In the genomic region with DNA sequence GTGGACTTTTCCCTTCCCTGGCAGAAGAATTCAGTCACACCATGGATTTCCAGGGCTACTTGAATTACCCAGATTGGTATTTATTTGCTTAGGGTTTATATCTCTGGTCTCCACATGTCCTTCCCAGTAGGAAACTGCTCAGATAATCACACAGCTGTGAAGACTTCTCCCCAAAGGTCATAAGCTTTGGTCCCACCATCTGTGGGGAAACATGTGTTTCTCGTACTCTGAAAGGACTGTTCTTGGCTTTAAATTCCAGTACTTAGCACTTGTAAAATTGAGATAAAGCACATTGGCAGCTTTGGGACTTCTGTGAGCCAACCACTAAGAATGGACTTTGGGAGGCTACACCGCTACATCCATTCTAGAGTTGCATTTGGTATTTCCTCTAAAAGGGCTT, we compare ENCODE assay signal across 27 cellular contexts.
DNase-seq lines count a peak whose midpoint lies in the region; ATAC-seq, FAIRE-seq and TF ChIP-seq lines count a peak whose summit lies in the region.
"Had no signal": no experiment of that assay in that cellular context is flagged by ENCODE, and none has a peak within 500 bp of the region (broad histone marks: within the 10 kb centered on the region; RNA-seq: fewer than 3 reads in every experiment).

No MANE protein-coding gene starts in this region.

- TF ChIP-seq EP300 in K562 (IDR thresholded peaks at IDR 0.05; ENCODE audit: low read length) = no peak

- no peak for DNase-seq in Right ventricle myocardium superior
- DNase-seq in left ventricle myocardium inferior = no peak
- DNase-seq in K562 (ENCODE audit: extremely low read depth in 1 of 4, low spot score in 3 of 4) = no peak
- DNase-seq in left cardiac atrium = no peak
- no peak for DNase-seq in osteocyte (ENCODE audit: extremely low spot score, unreplicated experiment)
- DNase-seq in middle frontal gyrus (ENCODE audit: extremely low spot score, low spot score) = no peak
- no peak for DNase-seq in NCI-H1092 (lab: John Stamatoyannopoulos, UW)
- DNase-seq in stimulated activated CD4-positive, alpha-beta T cell treated with anti-CD3 and anti-CD28 coated beads, Interleukin-12 subunit alpha, Interleukin-12 subunit beta, amount 100 ng/mL, for 4 hours = no peak
- DNase-seq: 8988T; Calu3; DMS79 treated with DMSO at 0.1 percent for 48 hours; GF-D8; HCEC 1CT; NCI-H1048; NCI-H1417 treated with DMSO at 0.1 percent for 48 hours; NCI-H1694 treated with DMSO at 0.1 percent for 48 hours; NCI-H2081; NCI-H2227 treated with DMSO at 0.1 percent for 48 hours; NCI-H748 treated with DMSO at 0.1 percent for 48 hours; NK-92 treated with Interleukin-12 subunit alpha and Interleukin-12 subunit beta, amount 100 ng/mL, for 24 hours; PC-3; RPMI8226; SHP77 treated with DMSO at 0.1 percent for 48 hours; SK-N-SH had no signal

- H3K79me2 ChIP-seq in K562 (ENCODE audit: control insufficient read depth, insufficient read depth, low read length) = no peaks in the 10 kb centered on the region

- ATAC-seq in Right ventricle myocardium superior (ENCODE audit: poor library complexity) = peak; percentile 90
- no peak for ATAC-seq in K562
- ATAC-seq in left cardiac atrium = peak; percentile 80 to 83
- ATAC-seq: PC-3 had no signal

- H3K4me1 Mint-ChIP-seq in osteocyte (ENCODE audit: unreplicated experiment) = peaks cover 27% of the 10 kb centered on the region
- H3K4me1 Mint-ChIP-seq: IgD-negative memory B cell had no signal

- peaks cover 17% of the 10 kb centered on the region for H3K4me1 ChIP-seq in left ventricle myocardium inferior
- no peaks in the 10 kb centered on the region for H3K4me1 ChIP-seq in K562 (replicated peaks in 1 of 2; ENCODE audit: control insufficient read depth in 2 of 2, insufficient read depth in 2 of 2, low read length in 2 of 2)

- peaks cover 5% of the 10 kb centered on the region for H3K9me3 ChIP-seq in left ventricle myocardium inferior (replicated peaks)
- H3K9me3 ChIP-seq in K562 (replicated peaks; ENCODE audit: control insufficient read depth, insufficient read depth, low read depth, low read length) = no peaks in the 10 kb centered on the region
- H3K9me3 ChIP-seq: SK-N-SH had no signal

- H3K27ac ChIP-seq in left ventricle myocardium inferior (replicated peaks) = no peak overlapping the region
- no peak overlapping the region for H3K27ac ChIP-seq in K562 (ENCODE audit: extremely low read depth, low read depth, low read length)

- TF ChIP-seq POLR2A in K562 (conservative IDR thresholded peaks at IDR 0.05) = no peak

- no peak overlapping the region for H3K9ac ChIP-seq in K562 (ENCODE audit: insufficient read depth in 1 of 2, low read depth in 2 of 2, low read length in 2 of 2)
- H3K9ac ChIP-seq: SK-N-SH had no signal

- TF ChIP-seq CTCF in left ventricle myocardium inferior (IDR thresholded peaks at IDR 0.05; ENCODE audit: borderline replicate concordance) (no peak), K562 (IDR thresholded peaks at IDR 0.05 in 2 of 3, conservative IDR thresholded peaks at IDR 0.05 in 1 of 3; ENCODE audit: insufficient read depth in 2 of 3, low read depth in 1 of 3, low read length in 3 of 3) (no peak), osteocyte (IDR thresholded peaks at IDR 0.05) (no peak)

- no peak overlapping the region for H3K4me3 ChIP-seq in left ventricle myocardium inferior
- no peak overlapping the region for H3K4me3 ChIP-seq in K562

- H3K4me3 Mint-ChIP-seq in osteocyte (ENCODE audit: unreplicated experiment) = no peak overlapping the region
- H3K4me3 Mint-ChIP-seq: IgD-negative memory B cell had no signal

- peaks cover 3% of the 10 kb centered on the region for H3K36me3 Mint-ChIP-seq in osteocyte (ENCODE audit: unreplicated experiment)
- H3K36me3 Mint-ChIP-seq: IgD-negative memory B cell had no signal

- H3K9me3 Mint-ChIP-seq in osteocyte (ENCODE audit: unreplicated experiment) = peaks cover 2% of the 10 kb centered on the region

- no TSS peak for BruUV-seq in K562 (replicated peaks; lab: Mats Ljungman, UMichigan)

- H3K9me1 ChIP-seq in K562 (ENCODE audit: control insufficient read depth, insufficient read depth, low read length) = no peaks in the 10 kb centered on the region

- H3K27me3 ChIP-seq in left ventricle myocardium inferior (ENCODE audit: low read depth) (peaks cover 28% of the 10 kb centered on the region), K562 (ENCODE audit: control insufficient read depth in 2 of 2, insufficient read depth in 2 of 2, low read length in 2 of 2) (peaks cover 3 to 16% of the 10 kb centered on the region in 2 experiments; a peak in 4 of 5 replicates)

- in situ Hi-C loops in K562 (cut with MboI) = no loop called here

- no peak for TF ChIP-seq RAD21 in K562 (CRISPR knock-in tag; conservative IDR thresholded peaks at IDR 0.05 in 1 of 2, IDR thresholded peaks at IDR 0.05 in 1 of 2)

- no peaks in the 10 kb centered on the region for H3K27me3 Mint-ChIP-seq in osteocyte (ENCODE audit: unreplicated experiment)
- H3K27me3 Mint-ChIP-seq: IgD-negative memory B cell had no signal

- POLR2A ChIA-PET in K562 (lab: Yijun Ruan, JAX) = no interaction called here

- no peak overlapping the region for H2AFZ ChIP-seq in K562 (ENCODE audit: low read depth, low read length)

- 0% methylated on average over 2 of the region's 2 CpGs for WGBS in K562 (ENCODE audit: insufficient coverage, low coverage, missing lambda C conversion rate)

- intact Hi-C loops in Right ventricle myocardium superior (cut with DNase I) = no loop called here
- intact Hi-C loops in left ventricle myocardium inferior (cut with micrococcal nuclease) = no loop called here
- intact Hi-C loops in K562 (cut with micrococcal nuclease) = loop anchor here (10.0 kb wide), 1 partner anchor 95 kb away; no protein-coding TSS in a partner anchor
- intact Hi-C loops in left cardiac atrium (cut with DNase I) = no loop called here

- peak overlapping the region; percentile 63 for H3K27ac Mint-ChIP-seq in osteocyte (ENCODE audit: unreplicated experiment)
- H3K27ac Mint-ChIP-seq: IgD-negative memory B cell had no signal

- FAIRE-seq in K562 (lab: Jason Lieb, UNC) = no peak
- FAIRE-seq: GM12891, H1 had no signal

- no peak overlapping the region for H3K4me2 ChIP-seq in K562 (ENCODE audit: insufficient read depth, low read length)
- H3K4me2 ChIP-seq: SK-N-SH had no signal

- CTCF ChIA-PET in K562 (lab: Yijun Ruan, JAX; ENCODE audit: low intra/inter-chr PET ratio) = no interaction called here

- H4K20me1 ChIP-seq in K562 (replicated peaks; ENCODE audit: control insufficient read depth, insufficient read depth, low read length) = no peaks in the 10 kb centered on the region

- H3K36me3 ChIP-seq in left ventricle myocardium inferior (no peaks in the 10 kb centered on the region), K562 (ENCODE audit: control insufficient read depth, insufficient read depth, low read length) (no peaks in the 10 kb centered on the region)

TF ChIP-seq in K562, 482 proteins besides CTCF, POLR2A, EP300 and RAD21:
- TF ChIP-seq, protein P1, sequence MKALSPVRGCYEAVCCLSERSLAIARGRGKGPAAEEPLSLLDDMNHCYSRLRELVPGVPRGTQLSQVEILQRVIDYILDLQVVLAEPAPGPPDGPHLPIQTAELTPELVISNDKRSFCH (CRISPR knock-in tag; IDR thresholded peaks at IDR 0.05) = no peak
- TF ChIP-seq, protein P1 (tag; IDR thresholded peaks at IDR 0.05) = peak; percentile 72; the same call in 1 of the 2 replicates
- 0 out of 2 replicates have a peak, but pooled peaks have one; percentile 39 for TF ChIP-seq TAL1 (IDR thresholded peaks at IDR 0.05)
- no peak for TF ChIP-seq PATZ1 (CRISPR knock-in tag; IDR thresholded peaks at IDR 0.05; ENCODE audit: borderline replicate concordance)
- TF ChIP-seq TCF3 (CRISPR knock-in tag; IDR thresholded peaks at IDR 0.05) = peak; percentile 76
- peak; percentile 53 for TF ChIP-seq CBFA2T2 (conservative IDR thresholded peaks at IDR 0.05)
- TF ChIP-seq ZNF212 (CRISPR knock-in tag; IDR thresholded peaks at IDR 0.05) = no peak
- peak; percentile 68 for TF ChIP-seq CBFA2T3 (IDR thresholded peaks at IDR 0.05)
